Comparison of ENCODE assay signal across 1 cellular context in the genomic region with DNA sequence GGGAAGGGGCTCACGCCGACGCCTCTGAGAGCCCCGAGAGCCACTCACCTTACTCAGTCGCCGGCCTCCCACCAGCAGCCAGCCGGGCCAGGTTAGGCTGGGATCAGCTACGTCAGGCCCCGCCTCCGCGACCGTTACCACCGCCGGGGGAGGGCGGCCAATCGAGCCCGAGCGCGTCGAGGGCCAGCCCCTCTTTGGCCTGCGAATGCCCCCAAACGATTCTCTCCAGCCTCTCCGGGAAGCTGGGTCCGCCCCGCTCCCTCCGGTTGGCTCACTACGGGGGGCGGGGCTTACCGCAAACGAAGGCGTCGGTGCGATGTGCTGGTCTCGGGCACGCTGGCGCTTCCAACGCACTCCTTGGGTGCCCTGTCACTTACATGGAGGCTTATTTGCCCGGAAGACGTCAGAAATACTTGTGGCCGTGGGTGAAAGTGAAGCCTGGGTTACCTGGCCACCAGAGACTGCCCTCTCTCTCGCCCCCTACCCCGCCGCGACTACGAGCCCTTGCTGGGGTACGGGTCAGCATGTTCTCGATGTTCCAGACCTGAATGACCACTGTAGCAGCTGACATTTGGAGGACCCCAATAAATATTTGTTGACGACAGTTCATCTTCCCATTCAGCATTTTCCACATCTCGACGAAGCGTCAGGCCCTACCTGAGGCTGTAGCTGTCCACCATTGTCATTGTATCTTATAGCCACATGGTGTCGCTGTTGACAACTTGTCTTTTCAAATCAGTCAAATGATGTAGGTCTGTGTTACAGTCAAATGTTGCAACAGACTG.
TF ChIP-seq lines count a peak whose summit lies in the region.

A gene with protein sequence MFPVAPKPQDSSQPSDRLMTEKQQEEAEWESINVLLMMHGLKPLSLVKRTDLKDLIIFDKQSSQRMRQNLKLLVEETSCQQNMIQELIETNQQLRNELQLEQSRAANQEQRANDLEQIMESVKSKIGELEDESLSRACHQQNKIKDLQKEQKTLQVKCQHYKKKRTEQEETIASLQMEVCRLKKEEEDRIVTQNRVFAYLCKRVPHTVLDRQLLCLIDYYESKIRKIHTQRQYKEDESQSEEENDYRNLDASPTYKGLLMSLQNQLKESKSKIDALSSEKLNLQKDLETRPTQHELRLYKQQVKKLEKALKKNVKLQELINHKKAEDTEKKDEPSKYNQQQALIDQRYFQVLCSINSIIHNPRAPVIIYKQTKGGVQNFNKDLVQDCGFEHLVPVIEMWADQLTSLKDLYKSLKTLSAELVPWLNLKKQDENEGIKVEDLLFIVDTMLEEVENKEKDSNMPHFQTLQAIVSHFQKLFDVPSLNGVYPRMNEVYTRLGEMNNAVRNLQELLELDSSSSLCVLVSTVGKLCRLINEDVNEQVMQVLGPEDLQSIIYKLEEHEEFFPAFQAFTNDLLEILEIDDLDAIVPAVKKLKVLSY (minus strand): TSS at position 111 of the 785 bp plus-strand sequence. CDS start 21,333 bp downstream, outside the sequence.

TF ChIP-seq in HepG2, 621 proteins besides CTCF, POLR2A, EP300 and RAD21 (continued from another document and continues in another):
- TF ChIP-seq TBX3 (IDR thresholded peaks at IDR 0.05; ENCODE audit: borderline replicate concordance) (0 out of 2 replicates have a peak, but pooled peaks have one; percentile 34), FOXP1 (IDR thresholded peaks at IDR 0.05) (no peak), FOXP1 (CRISPR knock-in tag; IDR thresholded peaks at IDR 0.05) (no peak), MYNN (CRISPR knock-in tag; IDR thresholded peaks at IDR 0.05; ENCODE audit: low read depth) (peak; percentile 68; the same call in 1 of the 2 replicates), ZNF777 (CRISPR knock-in tag; IDR thresholded peaks at IDR 0.05) (peak; percentile 81), KLF6 (CRISPR knock-in tag; IDR thresholded peaks at IDR 0.05) (peak; percentile 75; the same call in 1 of the 2 replicates), ZNF501 (CRISPR knock-in tag; IDR thresholded peaks at IDR 0.05) (peak; percentile 71), RBM39 (IDR thresholded peaks at IDR 0.05; ENCODE audit: low read depth, low read length, poor library complexity, severe bottlenecking) (peak; percentile 70), KDM5B (CRISPR knock-in tag; IDR thresholded peaks at IDR 0.05; ENCODE audit: borderline replicate concordance) (peak; percentile 61; the same call in 1 of the 2 replicates), ZNF619 (CRISPR knock-in tag; IDR thresholded peaks at IDR 0.05) (0 out of 2 replicates have a peak, but pooled peaks have one; percentile 58), POLR2AphosphoS2 (IDR thresholded peaks at IDR 0.05; ENCODE audit: low read depth, low read length) (no peak), ZNF772 (CRISPR knock-in tag; IDR thresholded peaks at IDR 0.05) (0 out of 2 replicates have a peak, but pooled peaks have one; percentile 34), ZNF441 (CRISPR knock-in tag; IDR thresholded peaks at IDR 0.05; ENCODE audit: borderline replicate concordance) (no peak), ZNF775 (CRISPR knock-in tag; IDR thresholded peaks at IDR 0.05; ENCODE audit: borderline replicate concordance) (no peak), ZNF543 (CRISPR knock-in tag; IDR thresholded peaks at IDR 0.05) (peak; percentile 21; the same call in 1 of the 2 replicates), FOXA1 (IDR thresholded peaks at IDR 0.05) (no peak), FOXA1 (CRISPR knock-in tag; IDR thresholded peaks at IDR 0.05) (peak; percentile 73), ZNF143 (CRISPR knock-in tag; IDR thresholded peaks at IDR 0.05) (peak; percentile 43; the same call in 1 of the 2 replicates), ZNF3 (CRISPR knock-in tag; IDR thresholded peaks at IDR 0.05) (peak; percentile 87), RFXAP (CRISPR knock-in tag; IDR thresholded peaks at IDR 0.05; ENCODE audit: borderline replicate concordance) (peak; percentile 62; the same call in 1 of the 2 replicates), ZSCAN29 (CRISPR knock-in tag; conservative IDR thresholded peaks at IDR 0.05) (0 out of 2 replicates have a peak, but pooled peaks have one; percentile 32), RORA (CRISPR knock-in tag; IDR thresholded peaks at IDR 0.05) (no peak), ZFY (CRISPR knock-in tag; IDR thresholded peaks at IDR 0.05) (peak; percentile 81), MTF1 (CRISPR knock-in tag; IDR thresholded peaks at IDR 0.05) (0 out of 2 replicates have a peak, but pooled peaks have one; percentile 41), ZNF589 (CRISPR knock-in tag; conservative IDR thresholded peaks at IDR 0.05) (peak; percentile 70; the same call in 1 of the 2 replicates), ZNF614 (CRISPR knock-in tag; IDR thresholded peaks at IDR 0.05; ENCODE audit: borderline replicate concordance) (peak; percentile 47; the same call in 1 of the 2 replicates), ARNT2 (CRISPR knock-in tag; IDR thresholded peaks at IDR 0.05; ENCODE audit: low read depth) (peak; percentile 48; the same call in 1 of the 2 replicates), POGZ (CRISPR knock-in tag; IDR thresholded peaks at IDR 0.05) (peak; percentile 99), ZC3H13 (CRISPR knock-in tag; IDR thresholded peaks at IDR 0.05) (peak; percentile 76; the same call in 1 of the 2 replicates), SNAI1 (CRISPR knock-in tag; IDR thresholded peaks at IDR 0.05; ENCODE audit: borderline replicate concordance) (no peak), ZNF44 (CRISPR knock-in tag; IDR thresholded peaks at IDR 0.05) (no peak), ZKSCAN1 (IDR thresholded peaks at IDR 0.05; ENCODE audit: low read length) (no peak)
- TF ChIP-seq, protein P1, sequence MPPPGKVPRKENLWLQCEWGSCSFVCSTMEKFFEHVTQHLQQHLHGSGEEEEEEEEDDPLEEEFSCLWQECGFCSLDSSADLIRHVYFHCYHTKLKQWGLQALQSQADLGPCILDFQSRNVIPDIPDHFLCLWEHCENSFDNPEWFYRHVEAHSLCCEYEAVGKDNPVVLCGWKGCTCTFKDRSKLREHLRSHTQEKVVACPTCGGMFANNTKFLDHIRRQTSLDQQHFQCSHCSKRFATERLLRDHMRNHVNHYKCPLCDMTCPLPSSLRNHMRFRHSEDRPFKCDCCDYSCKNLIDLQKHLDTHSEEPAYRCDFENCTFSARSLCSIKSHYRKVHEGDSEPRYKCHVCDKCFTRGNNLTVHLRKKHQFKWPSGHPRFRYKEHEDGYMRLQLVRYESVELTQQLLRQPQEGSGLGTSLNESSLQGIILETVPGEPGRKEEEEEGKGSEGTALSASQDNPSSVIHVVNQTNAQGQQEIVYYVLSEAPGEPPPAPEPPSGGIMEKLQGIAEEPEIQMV (CRISPR knock-in tag; IDR thresholded peaks at IDR 0.05; ENCODE audit: low read depth), result peak; percentile 77; the same call in 1 of the 2 replicates
- TF ChIP-seq, protein P2, sequence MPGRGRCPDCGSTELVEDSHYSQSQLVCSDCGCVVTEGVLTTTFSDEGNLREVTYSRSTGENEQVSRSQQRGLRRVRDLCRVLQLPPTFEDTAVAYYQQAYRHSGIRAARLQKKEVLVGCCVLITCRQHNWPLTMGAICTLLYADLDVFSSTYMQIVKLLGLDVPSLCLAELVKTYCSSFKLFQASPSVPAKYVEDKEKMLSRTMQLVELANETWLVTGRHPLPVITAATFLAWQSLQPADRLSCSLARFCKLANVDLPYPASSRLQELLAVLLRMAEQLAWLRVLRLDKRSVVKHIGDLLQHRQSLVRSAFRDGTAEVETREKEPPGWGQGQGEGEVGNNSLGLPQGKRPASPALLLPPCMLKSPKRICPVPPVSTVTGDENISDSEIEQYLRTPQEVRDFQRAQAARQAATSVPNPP (CRISPR knock-in tag; IDR thresholded peaks at IDR 0.05), result peak; percentile 84
- TF ChIP-seq, protein P3, sequence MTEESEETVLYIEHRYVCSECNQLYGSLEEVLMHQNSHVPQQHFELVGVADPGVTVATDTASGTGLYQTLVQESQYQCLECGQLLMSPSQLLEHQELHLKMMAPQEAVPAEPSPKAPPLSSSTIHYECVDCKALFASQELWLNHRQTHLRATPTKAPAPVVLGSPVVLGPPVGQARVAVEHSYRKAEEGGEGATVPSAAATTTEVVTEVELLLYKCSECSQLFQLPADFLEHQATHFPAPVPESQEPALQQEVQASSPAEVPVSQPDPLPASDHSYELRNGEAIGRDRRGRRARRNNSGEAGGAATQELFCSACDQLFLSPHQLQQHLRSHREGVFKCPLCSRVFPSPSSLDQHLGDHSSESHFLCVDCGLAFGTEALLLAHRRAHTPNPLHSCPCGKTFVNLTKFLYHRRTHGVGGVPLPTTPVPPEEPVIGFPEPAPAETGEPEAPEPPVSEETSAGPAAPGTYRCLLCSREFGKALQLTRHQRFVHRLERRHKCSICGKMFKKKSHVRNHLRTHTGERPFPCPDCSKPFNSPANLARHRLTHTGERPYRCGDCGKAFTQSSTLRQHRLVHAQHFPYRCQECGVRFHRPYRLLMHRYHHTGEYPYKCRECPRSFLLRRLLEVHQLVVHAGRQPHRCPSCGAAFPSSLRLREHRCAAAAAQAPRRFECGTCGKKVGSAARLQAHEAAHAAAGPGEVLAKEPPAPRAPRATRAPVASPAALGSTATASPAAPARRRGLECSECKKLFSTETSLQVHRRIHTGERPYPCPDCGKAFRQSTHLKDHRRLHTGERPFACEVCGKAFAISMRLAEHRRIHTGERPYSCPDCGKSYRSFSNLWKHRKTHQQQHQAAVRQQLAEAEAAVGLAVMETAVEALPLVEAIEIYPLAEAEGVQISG (CRISPR knock-in tag; IDR thresholded peaks at IDR 0.05), result peak; percentile 73
- TF ChIP-seq, protein P4, sequence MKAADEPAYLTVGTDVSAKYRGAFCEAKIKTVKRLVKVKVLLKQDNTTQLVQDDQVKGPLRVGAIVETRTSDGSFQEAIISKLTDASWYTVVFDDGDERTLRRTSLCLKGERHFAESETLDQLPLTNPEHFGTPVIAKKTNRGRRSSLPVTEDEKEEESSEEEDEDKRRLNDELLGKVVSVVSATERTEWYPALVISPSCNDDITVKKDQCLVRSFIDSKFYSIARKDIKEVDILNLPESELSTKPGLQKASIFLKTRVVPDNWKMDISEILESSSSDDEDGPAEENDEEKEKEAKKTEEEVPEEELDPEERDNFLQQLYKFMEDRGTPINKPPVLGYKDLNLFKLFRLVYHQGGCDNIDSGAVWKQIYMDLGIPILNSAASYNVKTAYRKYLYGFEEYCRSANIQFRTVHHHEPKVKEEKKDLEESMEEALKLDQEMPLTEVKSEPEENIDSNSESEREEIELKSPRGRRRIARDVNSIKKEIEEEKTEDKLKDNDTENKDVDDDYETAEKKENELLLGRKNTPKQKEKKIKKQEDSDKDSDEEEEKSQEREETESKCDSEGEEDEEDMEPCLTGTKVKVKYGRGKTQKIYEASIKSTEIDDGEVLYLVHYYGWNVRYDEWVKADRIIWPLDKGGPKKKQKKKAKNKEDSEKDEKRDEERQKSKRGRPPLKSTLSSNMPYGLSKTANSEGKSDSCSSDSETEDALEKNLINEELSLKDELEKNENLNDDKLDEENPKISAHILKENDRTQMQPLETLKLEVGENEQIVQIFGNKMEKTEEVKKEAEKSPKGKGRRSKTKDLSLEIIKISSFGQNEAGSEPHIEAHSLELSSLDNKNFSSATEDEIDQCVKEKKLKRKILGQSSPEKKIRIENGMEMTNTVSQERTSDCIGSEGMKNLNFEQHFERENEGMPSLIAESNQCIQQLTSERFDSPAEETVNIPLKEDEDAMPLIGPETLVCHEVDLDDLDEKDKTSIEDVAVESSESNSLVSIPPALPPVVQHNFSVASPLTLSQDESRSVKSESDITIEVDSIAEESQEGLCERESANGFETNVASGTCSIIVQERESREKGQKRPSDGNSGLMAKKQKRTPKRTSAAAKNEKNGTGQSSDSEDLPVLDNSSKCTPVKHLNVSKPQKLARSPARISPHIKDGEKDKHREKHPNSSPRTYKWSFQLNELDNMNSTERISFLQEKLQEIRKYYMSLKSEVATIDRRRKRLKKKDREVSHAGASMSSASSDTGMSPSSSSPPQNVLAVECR (CRISPR knock-in tag; IDR thresholded peaks at IDR 0.05; ENCODE audit: borderline replicate concordance), result peak; percentile 81; the same call in 1 of the 2 replicates
- TF ChIP-seq, protein P5, sequence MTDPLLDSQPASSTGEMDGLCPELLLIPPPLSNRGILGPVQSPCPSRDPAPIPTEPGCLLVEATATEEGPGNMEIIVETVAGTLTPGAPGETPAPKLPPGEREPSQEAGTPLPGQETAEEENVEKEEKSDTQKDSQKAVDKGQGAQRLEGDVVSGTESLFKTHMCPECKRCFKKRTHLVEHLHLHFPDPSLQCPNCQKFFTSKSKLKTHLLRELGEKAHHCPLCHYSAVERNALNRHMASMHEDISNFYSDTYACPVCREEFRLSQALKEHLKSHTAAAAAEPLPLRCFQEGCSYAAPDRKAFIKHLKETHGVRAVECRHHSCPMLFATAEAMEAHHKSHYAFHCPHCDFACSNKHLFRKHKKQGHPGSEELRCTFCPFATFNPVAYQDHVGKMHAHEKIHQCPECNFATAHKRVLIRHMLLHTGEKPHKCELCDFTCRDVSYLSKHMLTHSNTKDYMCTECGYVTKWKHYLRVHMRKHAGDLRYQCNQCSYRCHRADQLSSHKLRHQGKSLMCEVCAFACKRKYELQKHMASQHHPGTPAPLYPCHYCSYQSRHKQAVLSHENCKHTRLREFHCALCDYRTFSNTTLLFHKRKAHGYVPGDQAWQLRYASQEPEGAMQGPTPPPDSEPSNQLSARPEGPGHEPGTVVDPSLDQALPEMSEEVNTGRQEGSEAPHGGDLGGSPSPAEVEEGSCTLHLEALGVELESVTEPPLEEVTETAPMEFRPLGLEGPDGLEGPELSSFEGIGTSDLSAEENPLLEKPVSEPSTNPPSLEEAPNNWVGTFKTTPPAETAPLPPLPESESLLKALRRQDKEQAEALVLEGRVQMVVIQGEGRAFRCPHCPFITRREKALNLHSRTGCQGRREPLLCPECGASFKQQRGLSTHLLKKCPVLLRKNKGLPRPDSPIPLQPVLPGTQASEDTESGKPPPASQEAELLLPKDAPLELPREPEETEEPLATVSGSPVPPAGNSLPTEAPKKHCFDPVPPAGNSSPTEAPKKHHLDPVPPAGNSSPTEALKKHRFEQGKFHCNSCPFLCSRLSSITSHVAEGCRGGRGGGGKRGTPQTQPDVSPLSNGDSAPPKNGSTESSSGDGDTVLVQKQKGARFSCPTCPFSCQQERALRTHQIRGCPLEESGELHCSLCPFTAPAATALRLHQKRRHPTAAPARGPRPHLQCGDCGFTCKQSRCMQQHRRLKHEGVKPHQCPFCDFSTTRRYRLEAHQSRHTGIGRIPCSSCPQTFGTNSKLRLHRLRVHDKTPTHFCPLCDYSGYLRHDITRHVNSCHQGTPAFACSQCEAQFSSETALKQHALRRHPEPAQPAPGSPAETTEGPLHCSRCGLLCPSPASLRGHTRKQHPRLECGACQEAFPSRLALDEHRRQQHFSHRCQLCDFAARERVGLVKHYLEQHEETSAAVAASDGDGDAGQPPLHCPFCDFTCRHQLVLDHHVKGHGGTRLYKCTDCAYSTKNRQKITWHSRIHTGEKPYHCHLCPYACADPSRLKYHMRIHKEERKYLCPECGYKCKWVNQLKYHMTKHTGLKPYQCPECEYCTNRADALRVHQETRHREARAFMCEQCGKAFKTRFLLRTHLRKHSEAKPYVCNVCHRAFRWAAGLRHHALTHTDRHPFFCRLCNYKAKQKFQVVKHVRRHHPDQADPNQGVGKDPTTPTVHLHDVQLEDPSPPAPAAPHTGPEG (CRISPR knock-in tag; IDR thresholded peaks at IDR 0.05), result peak; percentile 56; the same call in 1 of the 2 replicates
- TF ChIP-seq, protein P6, sequence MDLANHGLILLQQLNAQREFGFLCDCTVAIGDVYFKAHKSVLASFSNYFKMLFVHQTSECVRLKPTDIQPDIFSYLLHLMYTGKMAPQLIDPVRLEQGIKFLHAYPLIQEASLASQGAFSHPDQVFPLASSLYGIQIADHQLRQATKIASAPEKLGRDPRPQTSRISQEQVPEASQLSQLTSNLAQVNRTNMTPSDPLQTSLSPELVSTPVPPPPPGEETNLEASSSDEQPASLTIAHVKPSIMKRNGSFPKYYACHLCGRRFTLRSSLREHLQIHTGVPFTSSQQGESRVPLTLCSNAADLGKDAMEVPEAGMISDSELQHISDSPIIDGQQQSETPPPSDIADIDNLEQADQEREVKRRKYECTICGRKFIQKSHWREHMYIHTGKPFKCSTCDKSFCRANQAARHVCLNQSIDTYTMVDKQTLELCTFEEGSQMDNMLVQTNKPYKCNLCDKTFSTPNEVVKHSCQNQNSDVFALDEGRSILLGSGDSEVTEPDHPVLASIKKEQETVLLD (CRISPR knock-in tag; IDR thresholded peaks at IDR 0.05; ENCODE audit: low read depth), result peak; percentile 77; the same call in 1 of the 2 replicates
